ENCODE assay signal across 4 cellular contexts in the genomic region with DNA sequence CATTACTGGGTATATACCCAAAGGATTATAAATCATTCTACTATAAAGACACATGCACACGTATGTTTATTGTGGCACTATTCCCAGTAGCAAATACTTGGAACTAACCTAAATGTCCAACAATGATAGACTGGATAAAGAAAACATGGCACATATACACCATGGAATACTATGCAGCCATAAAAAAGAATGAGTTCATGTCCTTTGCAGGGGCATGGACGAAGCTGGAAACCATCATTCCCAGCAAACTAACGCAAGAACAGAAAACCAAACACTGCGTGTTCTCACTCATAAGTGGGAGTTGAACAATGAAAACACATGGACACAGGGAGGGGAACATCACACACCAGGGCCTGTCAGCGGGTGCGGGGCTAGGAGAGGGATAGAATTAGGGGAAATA.
DNase-seq lines count a peak whose midpoint lies in the region; ATAC-seq, FAIRE-seq and TF ChIP-seq lines count a peak whose summit lies in the region.
"Not testable (repeated sequence)": the region's sequence is repeated elsewhere in the genome, so short reads cannot be mapped to it uniquely, and the experiment has no call there.

No MANE protein-coding gene starts in this region.

- H3K4me3 ChIP-seq in HEK293 (ENCODE audit: low read depth, low read length); K562: not testable (repeated sequence)

- DNase-seq in activated CD4-positive, alpha-beta T cell treated with anti-CD3 and anti-CD28 coated beads, Interleukin-2, amount 10 ng/mL, durations not matched to agents 7 days and 5 days; activated naive CD4-positive, alpha-beta T cell treated with anti-CD3 and anti-CD28 coated beads, Interleukin-2, amount 10 ng/mL, durations not matched to agents 7 days and 5 days; K562 (ENCODE audit: extremely low read depth in 1 of 4, low spot score in 3 of 4): not testable (repeated sequence)

- WGBS in K562 (ENCODE audit: insufficient coverage, low coverage, missing lambda C conversion rate): 22% methylated on average over 6 of the region's 6 CpGs

- not testable (repeated sequence) for H3K27ac ChIP-seq in HEK293 (ENCODE audit: extremely low read depth, low read depth, low read length); K562 (ENCODE audit: extremely low read depth, low read depth, low read length)

- H3K9ac ChIP-seq in K562 (ENCODE audit: insufficient read depth in 1 of 2, low read depth in 2 of 2, low read length in 2 of 2): not testable (repeated sequence)

- H3K79me2 ChIP-seq in K562 (ENCODE audit: control insufficient read depth, insufficient read depth, low read length): not testable (repeated sequence)

- not testable (repeated sequence) for H3K9me3 ChIP-seq in HEK293 (ENCODE audit: control insufficient read depth, insufficient read depth, low read depth, low read length); K562 (replicated peaks; ENCODE audit: control insufficient read depth, insufficient read depth, low read depth, low read length)

- H3K4me1 Mint-ChIP-seq in activated CD4-positive, alpha-beta T cell treated with anti-CD3 and anti-CD28 coated beads, Interleukin-2, amount 10 ng/mL, durations not matched to agents 7 days and 5 days: peaks cover 15% of the 10 kb centered on the region
- H3K4me1 Mint-ChIP-seq in activated naive CD4-positive, alpha-beta T cell treated with anti-CD3 and anti-CD28 coated beads, Interleukin-2, amount 10 ng/mL, durations not matched to agents 7 days and 5 days: peaks cover 12% of the 10 kb centered on the region

- not testable (repeated sequence) for H3K4me1 ChIP-seq in HEK293 (ENCODE audit: control insufficient read depth, insufficient read depth, low read length); K562 (replicated peaks in 1 of 2; ENCODE audit: control insufficient read depth in 2 of 2, insufficient read depth in 2 of 2, low read length in 2 of 2)

- not testable (repeated sequence) for TF ChIP-seq RAD21 in K562 (CRISPR knock-in tag; conservative IDR thresholded peaks at IDR 0.05 in 1 of 2, IDR thresholded peaks at IDR 0.05 in 1 of 2)

- TF ChIP-seq CTCF in HEK293 (tag by site-specific recombination; IDR thresholded peaks at IDR 0.05); K562 (IDR thresholded peaks at IDR 0.05 in 2 of 3, conservative IDR thresholded peaks at IDR 0.05 in 1 of 3; ENCODE audit: insufficient read depth in 2 of 3, low read depth in 1 of 3, low read length in 3 of 3): not testable (repeated sequence)

- not testable (repeated sequence) for BruUV-seq in K562 (replicated peaks; lab: Mats Ljungman, UMichigan)

- CTCF ChIA-PET in HEK293 (lab: Yijun Ruan, JAX): interaction anchor here (0.7 kb wide), 1 partner anchor 234 kb away, joined by 3 read pairs; no protein-coding TSS in a partner anchor
- CTCF ChIA-PET in activated CD4-positive, alpha-beta T cell treated with anti-CD3 and anti-CD28 coated beads, Interleukin-2, amount 10 ng/mL, durations not matched to agents 7 days and 5 days (lab: Charles Lee): interaction anchor here (0.6 kb wide), 1 partner anchor 17 kb away, joined by 3 read pairs; no protein-coding TSS in a partner anchor
- CTCF ChIA-PET in activated naive CD4-positive, alpha-beta T cell treated with anti-CD3 and anti-CD28 coated beads, Interleukin-2, amount 10 ng/mL, durations not matched to agents 7 days and 5 days (lab: Charles Lee); K562 (lab: Yijun Ruan, JAX; ENCODE audit: low intra/inter-chr PET ratio): not testable (repeated sequence)

- H2AFZ ChIP-seq in K562 (ENCODE audit: low read depth, low read length): not testable (repeated sequence)

- peaks cover 40% of the 10 kb centered on the region for H3K9me3 Mint-ChIP-seq in activated CD4-positive, alpha-beta T cell treated with anti-CD3 and anti-CD28 coated beads, Interleukin-2, amount 10 ng/mL, durations not matched to agents 7 days and 5 days
- peaks cover 48% of the 10 kb centered on the region for H3K9me3 Mint-ChIP-seq in activated naive CD4-positive, alpha-beta T cell treated with anti-CD3 and anti-CD28 coated beads, Interleukin-2, amount 10 ng/mL, durations not matched to agents 7 days and 5 days

- intact Hi-C loops in K562 (cut with micrococcal nuclease): not testable (repeated sequence)

- H3K9me1 ChIP-seq in K562 (ENCODE audit: control insufficient read depth, insufficient read depth, low read length): not testable (repeated sequence)

- H3K27ac Mint-ChIP-seq in activated CD4-positive, alpha-beta T cell treated with anti-CD3 and anti-CD28 coated beads, Interleukin-2, amount 10 ng/mL, durations not matched to agents 7 days and 5 days: peak overlapping the region; percentile 52
- H3K27ac Mint-ChIP-seq in activated naive CD4-positive, alpha-beta T cell treated with anti-CD3 and anti-CD28 coated beads, Interleukin-2, amount 10 ng/mL, durations not matched to agents 7 days and 5 days: peak overlapping the region; percentile 28

- H3K4me3 Mint-ChIP-seq in activated CD4-positive, alpha-beta T cell treated with anti-CD3 and anti-CD28 coated beads, Interleukin-2, amount 10 ng/mL, durations not matched to agents 7 days and 5 days; activated naive CD4-positive, alpha-beta T cell treated with anti-CD3 and anti-CD28 coated beads, Interleukin-2, amount 10 ng/mL, durations not matched to agents 7 days and 5 days: not testable (repeated sequence)

- TF ChIP-seq EP300 in K562 (IDR thresholded peaks at IDR 0.05; ENCODE audit: low read length): not testable (repeated sequence)

- TF ChIP-seq POLR2A in K562 (conservative IDR thresholded peaks at IDR 0.05): not testable (repeated sequence)

- H4K20me1 ChIP-seq in K562 (replicated peaks; ENCODE audit: control insufficient read depth, insufficient read depth, low read length): not testable (repeated sequence)

- not testable (repeated sequence) for ATAC-seq in K562

- POLR2A ChIA-PET in HEK293 (lab: Yijun Ruan, JAX); activated CD4-positive, alpha-beta T cell treated with anti-CD3 and anti-CD28 coated beads, Interleukin-2, amount 10 ng/mL, durations not matched to agents 7 days and 5 days (lab: Charles Lee); K562 (lab: Yijun Ruan, JAX): not testable (repeated sequence)

- in situ Hi-C loops in K562 (cut with MboI): loop anchor here (25.0 kb wide), 1 partner anchor 1856 kb away; a partner anchor contains a TSS

- not testable (repeated sequence) for H3K4me2 ChIP-seq in K562 (ENCODE audit: insufficient read depth, low read length)

- not testable (repeated sequence) for H3K36me3 ChIP-seq in HEK293 (ENCODE audit: control insufficient read depth in 2 of 2, insufficient read depth in 1 of 2, low read length in 2 of 2); K562 (ENCODE audit: control insufficient read depth, insufficient read depth, low read length)

- not testable (repeated sequence) for H3K27me3 Mint-ChIP-seq in activated CD4-positive, alpha-beta T cell treated with anti-CD3 and anti-CD28 coated beads, Interleukin-2, amount 10 ng/mL, durations not matched to agents 7 days and 5 days; activated naive CD4-positive, alpha-beta T cell treated with anti-CD3 and anti-CD28 coated beads, Interleukin-2, amount 10 ng/mL, durations not matched to agents 7 days and 5 days

- not testable (repeated sequence) for H3K27me3 ChIP-seq in K562 (ENCODE audit: control insufficient read depth in 2 of 2, insufficient read depth in 2 of 2, low read length in 2 of 2)

- H3K36me3 Mint-ChIP-seq in activated CD4-positive, alpha-beta T cell treated with anti-CD3 and anti-CD28 coated beads, Interleukin-2, amount 10 ng/mL, durations not matched to agents 7 days and 5 days (ENCODE audit: low read depth): peaks cover 43% of the 10 kb centered on the region
- peaks cover 49% of the 10 kb centered on the region for H3K36me3 Mint-ChIP-seq in activated naive CD4-positive, alpha-beta T cell treated with anti-CD3 and anti-CD28 coated beads, Interleukin-2, amount 10 ng/mL, durations not matched to agents 7 days and 5 days

- not testable (repeated sequence) for FAIRE-seq in K562 (lab: Jason Lieb, UNC)

TF ChIP-seq in HEK293, 187 proteins besides CTCF, POLR2A, EP300 and RAD21:
- peak; percentile 81 for TF ChIP-seq ZNF146 (tag by site-specific recombination; IDR thresholded peaks at IDR 0.05)
TF ChIP-seq in HEK293: peak in this region for 1; not testable (repeated sequence) for 186.

TF ChIP-seq in K562, 482 proteins besides CTCF, POLR2A, EP300 and RAD21:
- TF ChIP-seq ZNF146 (CRISPR knock-in tag; IDR thresholded peaks at IDR 0.05; ENCODE audit: unreplicated experiment): peak; percentile 67
